Comparison of ENCODE assay signal across 13 cellular contexts in genomic region chr4:76611611-76612010, GRCh38.
DNase-seq lines count a peak whose midpoint lies in the region; ATAC-seq and TF ChIP-seq lines count a peak whose summit lies in the region.
"Had no signal": no experiment of that assay in that cellular context is flagged by ENCODE, and none has a peak within 500 bp of the region (broad histone marks: within the 10 kb centered on the region; RNA-seq: fewer than 3 reads in every experiment).

No MANE protein-coding gene starts in this region.

- H3K4me2 ChIP-seq in SK-N-SH = 0 out of 2 replicates have a peak overlapping the region, but pooled peaks have one; percentile 16

- H3K4me1 ChIP-seq in SK-N-SH (ENCODE audit: control insufficient read depth in 1 of 2, insufficient read depth in 2 of 2, low read depth in 1 of 2, low read length in 1 of 2) = peaks cover 5 to 31% of the 10 kb centered on the region in 2 experiments; a peak in 3 of 4 replicates

- no peaks in the 10 kb centered on the region for H3K79me2 ChIP-seq in SK-N-SH (ENCODE audit: insufficient read depth)

- H4K20me1 ChIP-seq in SK-N-SH (ENCODE audit: insufficient read depth) = no peaks in the 10 kb centered on the region

- peak overlapping the region; percentile 47 for H3K9ac ChIP-seq in SK-N-SH

- H3K4me1 Mint-ChIP-seq in nephron progenitor cell = peaks cover 84% of the 10 kb centered on the region

- H3K4me3 Mint-ChIP-seq in nephron progenitor cell = no peak overlapping the region
- H3K4me3 Mint-ChIP-seq: memory B cell had no signal

- H3K27me3 Mint-ChIP-seq in nephron progenitor cell (ENCODE audit: low read depth, poor library complexity) = no peaks in the 10 kb centered on the region

- no peaks in the 10 kb centered on the region for H3K36me3 ChIP-seq in SK-N-SH (replicated peaks in 1 of 2; ENCODE audit: control insufficient read depth in 1 of 2, insufficient read depth in 2 of 2, low read length in 1 of 2)

- TF ChIP-seq EP300 in SK-N-SH (IDR thresholded peaks at IDR 0.05; ENCODE audit: borderline replicate concordance in 1 of 2, low read depth in 1 of 2, low read length in 1 of 2) = no peak

- POLR2A ChIA-PET in SK-N-SH (lab: Yijun Ruan, JAX) = no interaction called here

- peak overlapping the region; percentile 23 for H3K27ac Mint-ChIP-seq in nephron progenitor cell
- H3K27ac Mint-ChIP-seq: memory B cell had no signal

- no peaks in the 10 kb centered on the region for H3K9me2 ChIP-seq in SK-N-SH

- DNase-seq in SK-N-SH = no peak
- DNase-seq in glomerular visceral epithelial cell (ENCODE audit: extremely low spot score) = peak; percentile 30
- DNase-seq in nephron progenitor cell = no peak
- no peak for DNase-seq in SIG-M5 (lab: John Stamatoyannopoulos, UW)
- no peak for DNase-seq in CD1c-positive myeloid dendritic cell (ENCODE audit: extremely low spot score)
- no peak for DNase-seq in germinal center (ENCODE audit: low spot score)
- DNase-seq: activated CD8-positive, alpha-beta memory T cell treated with anti-CD3 and anti-CD28 coated beads, Interleukin-2, amount 50 U/mL, for 4 hours; DND-41; NCI-H187 treated with DMSO at 0.1 percent for 48 hours had no signal

- no peaks in the 10 kb centered on the region for H3K27me3 ChIP-seq in SK-N-SH (ENCODE audit: insufficient read depth)

- no peak for ATAC-seq in SK-N-SH treated with all-trans-retinoic acid at 6 μM for 48 hours
- no peak for ATAC-seq in GM19397 (IDR thresholded peaks at IDR 0.05; ENCODE audit: unreplicated experiment)

- H3K27ac ChIP-seq in SK-N-SH (ENCODE audit: low read depth in 2 of 2, low read length in 1 of 2) = peak overlapping the region in 1 of 2 experiments; percentile 72; a peak in 2 of 4 replicates
- H3K27ac ChIP-seq: 22Rv1 had no signal

- CTCF ChIA-PET in SK-N-SH (lab: Yijun Ruan, JAX) = no interaction called here

- no peaks in the 10 kb centered on the region for H3K9me3 ChIP-seq in SK-N-SH

- peak overlapping the region; percentile 61; the same call in 1 of the 2 replicates for H2AFZ ChIP-seq in SK-N-SH (ENCODE audit: low read depth)

- TF ChIP-seq CTCF in SK-N-SH (IDR thresholded peaks at IDR 0.05) = no peak
- TF ChIP-seq CTCF in nephron progenitor cell (IDR thresholded peaks at IDR 0.05) = no peak

- peaks cover 20% of the 10 kb centered on the region for H3F3A ChIP-seq in SK-N-SH (replicated peaks; ENCODE audit: insufficient read depth)

- no peak overlapping the region for H3K4me3 ChIP-seq in SK-N-SH (ENCODE audit: low read depth in 2 of 2, low read length in 1 of 2)

- peaks cover 26% of the 10 kb centered on the region for H3K36me3 Mint-ChIP-seq in nephron progenitor cell (ENCODE audit: low read depth)
- H3K36me3 Mint-ChIP-seq: memory B cell had no signal

- 71% methylated on average over 5 of the region's 5 CpGs for WGBS in SK-N-SH (ENCODE audit: low lambda C conversion rate)

- TF ChIP-seq RAD21 in SK-N-SH (IDR thresholded peaks at IDR 0.05; ENCODE audit: low read length) = no peak

- H3K9me3 Mint-ChIP-seq in nephron progenitor cell = no peaks in the 10 kb centered on the region
- H3K9me3 Mint-ChIP-seq: memory B cell had no signal

TF ChIP-seq in SK-N-SH, 30 proteins besides CTCF, POLR2A, EP300 and RAD21 (continues in another document):
- TF ChIP-seq GATA2 (CRISPR knock-in tag; IDR thresholded peaks at IDR 0.05) = no peak
- TF ChIP-seq NRF1 (IDR thresholded peaks at IDR 0.05; ENCODE audit: low read depth, low read length) = no peak
- no peak for TF ChIP-seq YY1 (IDR thresholded peaks at IDR 0.05; ENCODE audit: low read depth)
- no peak for TF ChIP-seq JUND (IDR thresholded peaks at IDR 0.05)
- no peak for TF ChIP-seq USF2 (IDR thresholded peaks at IDR 0.05; ENCODE audit: borderline replicate concordance, low read depth, low read length)
- no peak for TF ChIP-seq MXI1 (IDR thresholded peaks at IDR 0.05; ENCODE audit: low read depth, low read length)
- no peak for TF ChIP-seq MEF2A (IDR thresholded peaks at IDR 0.05; ENCODE audit: borderline replicate concordance, low read depth)
- no peak for TF ChIP-seq RCOR1 (IDR thresholded peaks at IDR 0.05; ENCODE audit: low read length)
- no peak for TF ChIP-seq FOSL2 (IDR thresholded peaks at IDR 0.05; ENCODE audit: borderline replicate concordance, low read depth)
- no peak for TF ChIP-seq NFIC (IDR thresholded peaks at IDR 0.05; ENCODE audit: borderline replicate concordance)
- TF ChIP-seq ELF1 (IDR thresholded peaks at IDR 0.05) = no peak
- TF ChIP-seq, protein P1, sequence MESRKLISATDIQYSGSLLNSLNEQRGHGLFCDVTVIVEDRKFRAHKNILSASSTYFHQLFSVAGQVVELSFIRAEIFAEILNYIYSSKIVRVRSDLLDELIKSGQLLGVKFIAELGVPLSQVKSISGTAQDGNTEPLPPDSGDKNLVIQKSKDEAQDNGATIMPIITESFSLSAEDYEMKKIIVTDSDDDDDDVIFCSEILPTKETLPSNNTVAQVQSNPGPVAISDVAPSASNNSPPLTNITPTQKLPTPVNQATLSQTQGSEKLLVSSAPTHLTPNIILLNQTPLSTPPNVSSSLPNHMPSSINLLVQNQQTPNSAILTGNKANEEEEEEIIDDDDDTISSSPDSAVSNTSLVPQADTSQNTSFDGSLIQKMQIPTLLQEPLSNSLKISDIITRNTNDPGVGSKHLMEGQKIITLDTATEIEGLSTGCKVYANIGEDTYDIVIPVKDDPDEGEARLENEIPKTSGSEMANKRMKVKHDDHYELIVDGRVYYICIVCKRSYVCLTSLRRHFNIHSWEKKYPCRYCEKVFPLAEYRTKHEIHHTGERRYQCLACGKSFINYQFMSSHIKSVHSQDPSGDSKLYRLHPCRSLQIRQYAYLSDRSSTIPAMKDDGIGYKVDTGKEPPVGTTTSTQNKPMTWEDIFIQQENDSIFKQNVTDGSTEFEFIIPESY (IDR thresholded peaks at IDR 0.05; ENCODE audit: borderline replicate concordance, low read depth) = no peak
- TF ChIP-seq RFX5 (IDR thresholded peaks at IDR 0.05; ENCODE audit: low read length) = no peak
- TF ChIP-seq GABPA (IDR thresholded peaks at IDR 0.05; ENCODE audit: low read depth) = no peak

TF ChIP-seq in SK-N-SH treated with all-trans-retinoic acid at 6 μM for 48 hours, 23 proteins besides CTCF, POLR2A, EP300 and RAD21:
- no peak for TF ChIP-seq ZFP3 (CRISPR knock-in tag; IDR thresholded peaks at IDR 0.05)
- no peak for TF ChIP-seq ZNF70 (CRISPR knock-in tag; IDR thresholded peaks at IDR 0.05)
